Comparison of ENCODE assay signal across 17 cellular contexts in genomic region chr15:101505610-101506337, GRCh38.
"Had no signal": no experiment of that assay in that cellular context is flagged by ENCODE, and none has a peak within 500 bp of the region (broad histone marks: within the 10 kb centered on the region; RNA-seq: fewer than 3 reads in every experiment).

No MANE protein-coding gene starts in this region.

- ATAC-seq: activated T-cell treated with anti-CD3 and anti-CD28 coated beads, Interleukin-2, amount 50 U/mL, for 4 hours; left cardiac atrium; lower lobe of right lung; natural killer cell; sciatic nerve; stimulated activated naive B cell treated with anti-CD40 and anti-IgM and Interleukin-4, amounts not matched to agents 10 μg/mL and 1 μg/mL and 100 μg/mL, for 72 hours; upper lobe of right lung had no signal

- H3K36me3 ChIP-seq: lower lobe of right lung, neutrophil, upper lobe of right lung had no signal

- H3K4me3 ChIP-seq: lower lobe of right lung, upper lobe of right lung had no signal

- H3K27ac ChIP-seq: lower lobe of right lung, neutrophil, parathyroid adenoma, upper lobe of right lung had no signal

- DNase-seq: activated CD4-positive, alpha-beta T cell treated with anti-CD3 and anti-CD28 coated beads, Interleukin-2, amount 10 ng/mL, durations not matched to agents 7 days and 5 days; activated CD4-positive, CD25-positive, alpha-beta regulatory T cell; activated CD8-positive, alpha-beta memory T cell treated with anti-CD3 and anti-CD28 coated beads, Interleukin-2, amount 50 U/mL, for 4 hours; activated gamma-delta T cell; activated T-cell treated with anti-CD3 and anti-CD28 coated beads, Interleukin-2, amount 50 U/mL, for 4 hours; cerebellar nuclear complex; cortex of kidney; effector CD4-positive, alpha-beta T cell; left cardiac atrium; lower lobe of right lung; natural killer cell; stimulated activated naive B cell treated with anti-CD40 and anti-IgM and Interleukin-4, amounts not matched to agents 10 μg/mL and 1 μg/mL and 100 μg/mL, for 72 hours; T1000; upper lobe of right lung had no signal

- H3K4me1 ChIP-seq: parathyroid adenoma had no signal

- H3K9me3 ChIP-seq: lower lobe of right lung, neutrophil, upper lobe of right lung had no signal
